8 cellular contexts compared by ENCODE assay signal in the genomic region with DNA sequence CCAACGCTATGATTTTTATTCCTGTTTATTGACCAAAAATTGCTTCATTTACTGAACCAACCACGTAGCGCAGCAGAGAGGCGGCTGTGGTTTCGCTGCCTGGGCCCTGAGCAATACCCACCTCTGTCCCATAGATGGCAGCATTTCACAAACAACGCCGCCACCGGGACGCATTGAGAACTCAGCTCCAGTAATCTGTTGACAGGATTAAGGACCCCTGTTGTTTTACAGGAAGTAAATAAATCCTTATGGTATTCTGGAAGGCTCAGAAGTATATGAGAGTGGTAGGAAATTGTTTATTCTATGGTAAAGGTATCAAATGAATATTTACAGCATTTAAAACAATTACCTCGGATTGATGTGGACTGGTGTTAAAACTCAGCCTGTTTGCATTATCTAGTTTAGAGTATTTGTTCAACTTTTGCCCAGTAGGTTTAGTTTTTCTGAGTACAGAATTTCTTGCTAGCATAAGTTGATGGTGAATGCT.
DNase-seq lines count a peak whose midpoint lies in the region; ATAC-seq and TF ChIP-seq lines count a peak whose summit lies in the region.

No MANE protein-coding gene starts in this region.

- TF ChIP-seq EP300 in Ishikawa (IDR thresholded peaks at IDR 0.05; ENCODE audit: borderline replicate concordance) = no peak
- no peak for TF ChIP-seq EP300 in tibial nerve (IDR thresholded peaks at IDR 0.05)

- no peaks in the 10 kb centered on the region for H3K36me3 ChIP-seq in tibial nerve

- H3K27me3 ChIP-seq in tibial nerve = no peaks in the 10 kb centered on the region

- WGBS in tibial nerve, 2 donors = 3 to 4% methylated on average over 10 of the region's 10 CpGs

- TF ChIP-seq CTCF in fibroblast of the aortic adventitia (IDR thresholded peaks at IDR 0.05; ENCODE audit: insufficient read depth, low read length) (peak; percentile 97), tibial nerve (IDR thresholded peaks at IDR 0.05) (peak; percentile 74 to 96 (median 84))

- peak; percentile 98 for ATAC-seq in GM21723 (IDR thresholded peaks at IDR 0.05; ENCODE audit: unreplicated experiment)

- H3K9me3 ChIP-seq in tibial nerve = peaks cover 0 to 3% (median 0%) of the 10 kb centered on the region in 4 donors

- H3K4me3 ChIP-seq in fibroblast of the aortic adventitia (ENCODE audit: low read depth, low read length) = no peak overlapping the region
- H3K4me3 ChIP-seq in tibial nerve = no peak overlapping the region

- no peak overlapping the region for H3K27ac ChIP-seq in tibial nerve

- peak; percentile 84 for TF ChIP-seq RAD21 in Ishikawa (IDR thresholded peaks at IDR 0.05; ENCODE audit: low read depth)

- no peak for TF ChIP-seq POLR2A in tibial nerve (IDR thresholded peaks at IDR 0.05)

- DNase-seq in EL = peak; percentile 75
- peak; percentile 48 for DNase-seq in OCI-M2 (lab: John Stamatoyannopoulos, UW; ENCODE audit: unreplicated experiment)
- peak; percentile 62 to 70 for DNase-seq in activated T-cell treated with anti-CD3 and anti-CD28 coated beads, Interleukin-2, amount 50 U/mL, for 48 hours
- DNase-seq in fibroblast of the aortic adventitia (ENCODE audit: low read depth) = peak; percentile 66
- DNase-seq in non-pigmented ciliary epithelial cell (ENCODE audit: low read depth) = peak; percentile 27
- peak; percentile 38 to 65 for DNase-seq in tibial nerve (ENCODE audit: low spot score in 2 of 2)

- peaks cover 0 to 7% (median 0%) of the 10 kb centered on the region in 4 donors for H3K4me1 ChIP-seq in tibial nerve

TF ChIP-seq in Ishikawa, 13 proteins besides CTCF, POLR2A, EP300 and RAD21:
- TF ChIP-seq NFIC (IDR thresholded peaks at IDR 0.05) (no peak), ZBTB7A (IDR thresholded peaks at IDR 0.05; ENCODE audit: low read depth) (no peak), FOXM1 (IDR thresholded peaks at IDR 0.05; ENCODE audit: borderline replicate concordance, low read depth) (no peak)
